Comparison of ENCODE assay signal across 19 cellular contexts in genomic region chr13:48576448-48576993, GRCh38.
"Had no signal": no experiment of that assay in that cellular context is flagged by ENCODE, and none has a peak within 500 bp of the region (broad histone marks: within the 10 kb centered on the region; RNA-seq: fewer than 3 reads in every experiment).

No MANE protein-coding gene starts in this region.

- ATAC-seq: activated T-cell treated with anti-CD3 and anti-CD28 coated beads, Interleukin-2, amount 50 U/mL, for 72 hours; esophagus mucosa; heart right ventricle; right cardiac atrium; stimulated activated naive CD8-positive, alpha-beta T cell treated with anti-CD3 and anti-CD28 coated beads, Interleukin-15, amount 100 ng/mL, for 72 hours had no signal

- DNase-seq: activated CD4-positive, alpha-beta T cell treated with anti-CD3 and anti-CD28 coated beads, Interleukin-2, amount 10 ng/mL, durations not matched to agents 7 days and 5 days; activated CD4-positive, CD25-positive, alpha-beta regulatory T cell; activated gamma-delta T cell; activated T-cell treated with anti-CD3 and anti-CD28 coated beads, Interleukin-2, amount 50 U/mL, for 72 hours; colonic mucosa; heart right ventricle; left ventricle myocardium inferior; psoas muscle; right cardiac atrium; small intestine; stimulated activated CD4-positive, alpha-beta T cell treated with anti-CD3 and anti-CD28 coated beads, Interleukin-4, amount 100 ng/mL, for 1 hour; stimulated activated naive CD8-positive, alpha-beta T cell treated with anti-CD3 and anti-CD28 coated beads, Interleukin-15, amount 100 ng/mL, for 72 hours; T1000; transverse colon had no signal

- H3K27me3 ChIP-seq: ascending aorta, colonic mucosa, heart right ventricle, neural progenitor cell, suprapubic skin, transverse colon, vagina had no signal

- H3K27ac ChIP-seq: ascending aorta, colonic mucosa, left ventricle myocardium inferior, neural progenitor cell, psoas muscle, suprapubic skin, transverse colon, vagina had no signal

- H3K4me3 ChIP-seq: ascending aorta, colonic mucosa, heart right ventricle, left ventricle myocardium inferior, neural progenitor cell, psoas muscle, suprapubic skin, transverse colon, vagina had no signal

- H3K9me3 ChIP-seq: ascending aorta, colonic mucosa, heart right ventricle, left ventricle myocardium inferior, psoas muscle, suprapubic skin, transverse colon, vagina had no signal

- H3K4me1 ChIP-seq: colonic mucosa had no signal

- H3K9ac ChIP-seq: neural progenitor cell had no signal

- H2AFZ ChIP-seq: neural progenitor cell had no signal

- H3K36me3 ChIP-seq: ascending aorta, colonic mucosa, heart right ventricle, left ventricle myocardium inferior, neural progenitor cell, suprapubic skin, transverse colon, vagina had no signal

- H3K4me2 ChIP-seq: neural progenitor cell had no signal
